Comparison of ENCODE assay signal across 8 cellular contexts in the genomic region with DNA sequence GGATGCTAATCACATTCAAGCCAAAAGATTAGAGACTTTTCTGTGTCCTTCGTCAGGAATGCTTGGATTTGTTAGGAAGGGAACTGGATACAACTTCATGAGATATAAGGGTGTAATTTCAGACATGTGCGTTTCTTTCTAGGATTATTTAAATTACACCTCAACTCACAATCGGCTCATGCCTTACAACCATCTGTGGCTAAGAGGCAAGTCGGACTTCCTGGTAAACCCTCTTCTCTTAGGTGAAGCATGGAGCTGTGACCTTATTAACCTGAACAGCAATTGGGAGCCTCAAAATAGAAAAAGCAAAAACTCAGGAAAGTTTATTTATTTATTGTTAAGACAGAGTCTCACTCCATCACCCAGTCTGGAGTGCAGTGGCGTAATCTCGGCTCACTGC.
DNase-seq lines count a peak whose midpoint lies in the region; ATAC-seq, FAIRE-seq and TF ChIP-seq lines count a peak whose summit lies in the region.

No MANE protein-coding gene starts in this region.

- TF ChIP-seq POLR2A in esophagus squamous epithelium (IDR thresholded peaks at IDR 0.05), result no peak
- no peak for TF ChIP-seq POLR2A in GM12892 (IDR thresholded peaks at IDR 0.05; ENCODE audit: low read depth, low read length)

- peak overlapping the region; percentile 76 for H3K4me3 ChIP-seq in PC-3 (ENCODE audit: low read length)
- H3K4me3 ChIP-seq in esophagus squamous epithelium, result peak overlapping the region; percentile 44 to 75 (median 54)
- H3K4me3 ChIP-seq in rectal smooth muscle tissue (ENCODE audit: low read length), result peak overlapping the region; percentile 61

- WGBS in esophagus squamous epithelium, 2 donors, result 51 to 53% methylated on average over 6 of the region's 6 CpGs

- H3K27ac ChIP-seq in PC-3 (ENCODE audit: low read length), result peak overlapping the region; percentile 53
- H3K27ac ChIP-seq in esophagus squamous epithelium, result peak overlapping the region in 2 of 4 donors; percentile 72 to 85
- no peak overlapping the region for H3K27ac ChIP-seq in rectal smooth muscle tissue (ENCODE audit: low read depth, low read length)

- POLR2A ChIA-PET in PC-3 (lab: Charles Lee; ENCODE audit: unreplicated experiment), result no interaction called here

- intact Hi-C loops in PC-3 (cut with micrococcal nuclease), result loop anchor here (1.0 to 2.0 kb wide), 3 partner anchors 25 to 160 kb away; no protein-coding TSS in a partner anchor
- intact Hi-C loops in esophagus squamous epithelium (cut with DNase I), result no loop called here

- peak overlapping the region; percentile 83 for H2AFZ ChIP-seq in PC-3 (ENCODE audit: low read length)

- CTCF ChIA-PET in PC-3 (lab: Charles Lee), result interaction anchor here (0.9 to 1.0 kb wide), 2 partner anchors 125 to 134 kb away, joined by 3 to 4 read pairs; no protein-coding TSS in a partner anchor

- H3K36me3 ChIP-seq in ES-I3 (ENCODE audit: insufficient read depth, low read length) (no peaks in the 10 kb centered on the region), PC-3 (ENCODE audit: low read depth, low read length) (no peaks in the 10 kb centered on the region), esophagus squamous epithelium (no peaks in the 10 kb centered on the region), rectal smooth muscle tissue (ENCODE audit: control insufficient read depth, insufficient read depth, low read length) (no peaks in the 10 kb centered on the region)

- H3K9ac ChIP-seq in ES-I3 (ENCODE audit: low read depth, low read length) (peak overlapping the region; percentile 39; the same call in 1 of the 2 replicates), PC-3 (ENCODE audit: low read length) (peak overlapping the region; percentile 68), rectal smooth muscle tissue (ENCODE audit: low read length) (no peak overlapping the region)

- H3K9me2 ChIP-seq in PC-3 (replicated peaks; ENCODE audit: low read length), result no peaks in the 10 kb centered on the region

- no TSS peak for BruUV-seq in PC-3 (replicated peaks; lab: Mats Ljungman, UMichigan)

- H3K4me2 ChIP-seq in PC-3 (ENCODE audit: low read length), result peak overlapping the region; percentile 85

- H3K9me3 ChIP-seq in ES-I3 (ENCODE audit: control insufficient read depth, insufficient read depth, low read length), result no peaks in the 10 kb centered on the region
- H3K9me3 ChIP-seq in PC-3 (ENCODE audit: low read length), result no peaks in the 10 kb centered on the region
- no peaks in the 10 kb centered on the region for H3K9me3 ChIP-seq in esophagus squamous epithelium

- no peak for DNase-seq in PC-3
- no peak for DNase-seq in esophagus squamous epithelium (lab: John Stamatoyannopoulos, UW)
- no peak for DNase-seq in GM12892 (ENCODE audit: insufficient read length)
- no peak for DNase-seq in middle frontal gyrus (ENCODE audit: extremely low spot score, low spot score)
- no peak for DNase-seq in HK-2 (ENCODE audit: unreplicated experiment)
- DNase-seq in NCI-H748 (lab: John Stamatoyannopoulos, UW; ENCODE audit: unreplicated experiment), result no peak

- H3F3A ChIP-seq in PC-3 (ENCODE audit: low read length, unreplicated experiment), result peaks cover 12% of the 10 kb centered on the region

- no peak for ATAC-seq in PC-3

- H3K79me2 ChIP-seq in PC-3 (ENCODE audit: low read length), result peaks cover 4% of the 10 kb centered on the region; the same call in 1 of the 2 replicates

- H3K27me3 ChIP-seq in PC-3 (ENCODE audit: low read length) (no peaks in the 10 kb centered on the region), esophagus squamous epithelium (peaks cover 0 to 32% (median 0%) of the 10 kb centered on the region in 4 donors), rectal smooth muscle tissue (ENCODE audit: control insufficient read depth, insufficient read depth, low read length) (no peaks in the 10 kb centered on the region)

- no peak for FAIRE-seq in GM12892 (lab: Jason Lieb, UNC)

- H3K4me1 ChIP-seq in ES-I3 (ENCODE audit: insufficient read depth, low read length), result no peaks in the 10 kb centered on the region
- peaks cover 71% of the 10 kb centered on the region for H3K4me1 ChIP-seq in PC-3 (ENCODE audit: insufficient read depth, low read length)
- H3K4me1 ChIP-seq in esophagus squamous epithelium, result peaks cover 0 to 39% (median 3%) of the 10 kb centered on the region in 3 donors
- H3K4me1 ChIP-seq in rectal smooth muscle tissue (ENCODE audit: control insufficient read depth, insufficient read depth, low read length), result no peaks in the 10 kb centered on the region

- TF ChIP-seq CTCF in PC-3 (conservative IDR thresholded peaks at IDR 0.05; ENCODE audit: low read depth, low read length) (no peak), esophagus squamous epithelium (IDR thresholded peaks at IDR 0.05) (no peak)

- H4K20me1 ChIP-seq in PC-3 (ENCODE audit: low read length), result no peaks in the 10 kb centered on the region
